ENCODE assay signal across 10 cellular contexts in genomic region chr10:119688033-119688508, GRCh38. TPM values are rescaled to one million over a fixed set of nuclear protein-coding genes. Genes with fewer than 3 reads are reported as not detected.
A peak's percentile ranks its signal among the peaks of the same experiment; 100 is the strongest.
DNase-seq lines count a peak whose midpoint lies in the region; ATAC-seq and TF ChIP-seq lines count a peak whose summit lies in the region.
"Had no signal": no experiment of that assay in that cellular context is flagged by ENCODE, and none has a peak within 500 bp of the region (broad histone marks: within the 10 kb centered on the region; RNA-seq: fewer than 3 reads in every experiment).

No MANE protein-coding gene starts in this region.

- no peak for DNase-seq in PC-9
- no peak for DNase-seq in NCI-H2029 (lab: John Stamatoyannopoulos, UW)
- DNase-seq: CD4-positive, alpha-beta T cell; SJCRH30 had no signal

- H3K27ac ChIP-seq in BLaER1 treated with 17β-estradiol and CSF1 and Interleukin-3, amounts not matched to agents 10 nM and 100 nM = peak overlapping the region; percentile 21 to 64 (median 48); a peak in 19 of 22 replicates
- H3K27ac ChIP-seq in PC-9 = peak overlapping the region; percentile 93
- H3K27ac ChIP-seq: SJCRH30 had no signal

- peaks cover 30% of the 10 kb centered on the region for H3F3A ChIP-seq in PC-9 (ENCODE audit: insufficient read depth, low read depth)

- ATAC-seq in GM19035 (IDR thresholded peaks at IDR 0.05; ENCODE audit: unreplicated experiment) = peak; percentile 57
- no peak for ATAC-seq in HG02678 (IDR thresholded peaks at IDR 0.05; ENCODE audit: unreplicated experiment)
- ATAC-seq in GM18520 (IDR thresholded peaks at IDR 0.05; ENCODE audit: unreplicated experiment) = no peak
- no peak for ATAC-seq in esophagus mucosa

- H2AFZ ChIP-seq in PC-9 = no peak overlapping the region

- CTCF ChIA-PET in PC-9 (lab: Charles Lee) = interaction anchor here (1.0 kb wide), 1 partner anchor 171 kb away, joined by 5 read pairs; no protein-coding TSS in a partner anchor

- intact Hi-C loops in PC-9 (cut with micrococcal nuclease; ENCODE audit: unreplicated experiment) = no loop called here

- no TSS peak for BruUV-seq in PC-9 (replicated peaks; lab: Mats Ljungman, UMichigan)

- peak overlapping the region in 2 of 10 experiments; percentile 14 to 16; a peak in 2 of 20 replicates for H3K4me3 ChIP-seq in BLaER1 treated with 17β-estradiol and CSF1 and Interleukin-3, amounts not matched to agents 10 nM and 100 nM
- H3K4me3 ChIP-seq in PC-9 (no peak overlapping the region), iPS-15b (ENCODE audit: low read depth, low read length) (peak overlapping the region; percentile 83)

- TF ChIP-seq CTCF in PC-9 (conservative IDR thresholded peaks at IDR 0.05) = no peak

- no peaks in the 10 kb centered on the region for H3K36me3 ChIP-seq in BLaER1 treated with 17β-estradiol and CSF1 and Interleukin-3, amounts not matched to agents 10 nM and 100 nM
- H3K36me3 ChIP-seq in PC-9 (ENCODE audit: low read depth) (no peaks in the 10 kb centered on the region), iPS-15b (ENCODE audit: control insufficient read depth, insufficient read depth, low read length) (no peaks in the 10 kb centered on the region)
- H3K36me3 ChIP-seq: SJCRH30 had no signal

- H3K27me3 ChIP-seq in BLaER1 treated with 17β-estradiol and CSF1 and Interleukin-3, amounts not matched to agents 10 nM and 100 nM = no peaks in the 10 kb centered on the region
- H3K27me3 ChIP-seq in PC-9 (ENCODE audit: insufficient read depth, low read depth) = no peaks in the 10 kb centered on the region
- no peaks in the 10 kb centered on the region for H3K27me3 ChIP-seq in iPS-15b (ENCODE audit: control insufficient read depth, insufficient read depth, low read length)
- H3K27me3 ChIP-seq: SJCRH30 had no signal

- no peaks in the 10 kb centered on the region for H4K20me1 ChIP-seq in BLaER1 treated with 17β-estradiol and CSF1 and Interleukin-3, amounts not matched to agents 10 nM and 100 nM
- H4K20me1 ChIP-seq in PC-9 (ENCODE audit: insufficient read depth) = no peaks in the 10 kb centered on the region

- H3K4me2 ChIP-seq in BLaER1 treated with 17β-estradiol and CSF1 and Interleukin-3, amounts not matched to agents 10 nM and 100 nM = peak overlapping the region; percentile 56 to 82 (median 68)
- H3K4me2 ChIP-seq in PC-9 = peak overlapping the region; percentile 81; the same call in 1 of the 2 replicates

- H3K9me3 ChIP-seq in BLaER1 treated with 17β-estradiol and CSF1 and Interleukin-3, amounts not matched to agents 10 nM and 100 nM (replicated peaks in 1 of 11) = no peaks in the 10 kb centered on the region; a peak in 1 of 22 replicates
- H3K9me3 ChIP-seq in PC-9 (ENCODE audit: insufficient read depth, low read depth) (no peaks in the 10 kb centered on the region), iPS-15b (ENCODE audit: control insufficient read depth, insufficient read depth, low read length) (no peaks in the 10 kb centered on the region)
- H3K9me3 ChIP-seq: SJCRH30 had no signal

- H3K9me2 ChIP-seq in PC-9 (ENCODE audit: insufficient read depth) = no peaks in the 10 kb centered on the region

- POLR2A ChIA-PET in PC-9 (lab: Charles Lee; ENCODE audit: unreplicated experiment) = interaction anchor here (0.6 kb wide), 1 partner anchor 161 kb away, joined by 3 read pairs; no protein-coding TSS in a partner anchor

- H3K79me2 ChIP-seq in PC-9 (ENCODE audit: low read depth) = no peaks in the 10 kb centered on the region

- peak overlapping the region in 6 of 11 experiments; percentile 20 to 38 (median 35); a peak in 7 of 22 replicates for H3K9ac ChIP-seq in BLaER1 treated with 17β-estradiol and CSF1 and Interleukin-3, amounts not matched to agents 10 nM and 100 nM
- H3K9ac ChIP-seq in iPS-15b (ENCODE audit: low read depth, low read length) = peak overlapping the region; percentile 48

- H3K4me1 ChIP-seq in BLaER1 treated with 17β-estradiol and CSF1 and Interleukin-3, amounts not matched to agents 10 nM and 100 nM = peaks cover 26 to 49% (median 37%) of the 10 kb centered on the region in 10 experiments
- peaks cover 23% of the 10 kb centered on the region for H3K4me1 ChIP-seq in PC-9 (replicated peaks; ENCODE audit: insufficient read depth)
- peaks cover 14% of the 10 kb centered on the region for H3K4me1 ChIP-seq in iPS-15b (ENCODE audit: control insufficient read depth, insufficient read depth, low read length)

RNA-seq across cellular contexts. Expression of gene BAG3, which starts 36.9 kb away (rescaled TPM):
- total RNA-seq in PC-9 (2021) = 62.7 and 75.7 TPM in 2 replicates
- total RNA-seq in esophagus mucosa = 59.7 TPM

RNA-seq across cellular contexts. Expression of gene INPP5F, which starts 37.8 kb away (rescaled TPM):
- total RNA-seq in PC-9 (2021) = 11.4 and 12.4 TPM in 2 replicates
- total RNA-seq in esophagus mucosa = 7.6 TPM
